ENCODE assay signal across 8 cellular contexts in the genomic region with DNA sequence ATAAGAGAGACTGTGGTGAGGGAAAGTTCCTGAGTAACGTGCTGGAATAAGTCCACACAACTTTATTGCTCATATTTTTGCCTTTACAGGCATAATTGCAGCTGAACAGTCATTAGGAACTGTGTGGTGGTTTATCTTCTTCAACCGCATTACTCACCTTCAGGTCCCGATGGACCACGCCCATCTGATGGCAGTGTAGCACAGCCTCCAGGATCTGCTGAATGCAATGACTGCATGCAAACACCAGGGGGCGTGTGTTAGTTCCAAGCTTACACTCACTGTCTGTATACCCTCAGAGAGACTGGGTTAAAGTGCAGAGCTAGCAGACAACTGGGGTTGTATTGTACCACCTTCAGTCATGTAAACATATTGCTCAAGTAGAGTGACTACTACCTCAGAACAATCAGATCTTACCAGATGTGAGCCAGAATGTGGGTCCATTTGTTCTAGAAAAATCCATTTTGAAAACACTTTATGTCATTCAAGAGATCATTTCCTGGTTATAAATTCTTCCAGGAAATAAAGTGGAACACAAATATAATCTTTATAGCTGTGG.
DNase-seq lines count a peak whose midpoint lies in the region; ATAC-seq, FAIRE-seq and TF ChIP-seq lines count a peak whose summit lies in the region.

No MANE protein-coding gene starts in this region.

- POLR2A ChIA-PET in HepG2 (lab: Yijun Ruan, JAX) = interaction anchor here (1.1 to 1.2 kb wide), 4 partner anchors 212 to 215 kb away, joined by 3 to 5 read pairs (median 4); partner anchors contain the start of gene CAMK2D

- peaks cover 3% of the 10 kb centered on the region; the same call in 1 of the 2 replicates for H4K20me1 ChIP-seq in HepG2 (ENCODE audit: insufficient read depth, low read length)

- peak in 1 of 2 experiments; percentile 62; a peak in 2 of 4 replicates for TF ChIP-seq EP300 in HepG2 (IDR thresholded peaks at IDR 0.05; ENCODE audit: low read depth in 2 of 2, low read length in 2 of 2)
- TF ChIP-seq EP300 in HepG2 (CRISPR knock-in tag; IDR thresholded peaks at IDR 0.05; ENCODE audit: borderline replicate concordance) = peak; percentile 30; the same call in 1 of the 2 replicates

- H3K4me3 ChIP-seq in CD4-positive, CD25-positive, alpha-beta regulatory T cell (ENCODE audit: low read depth, low read length) = peak overlapping the region; percentile 22
- H3K4me3 ChIP-seq in colonic mucosa = no peak overlapping the region
- H3K4me3 ChIP-seq in HepG2 (replicated peaks in 1 of 3; ENCODE audit: insufficient read depth in 1 of 3, low read depth in 2 of 3, low read length in 3 of 3) = no peak overlapping the region

- H3K27ac Mint-ChIP-seq in CD4-positive, CD25-positive, alpha-beta regulatory T cell = peak overlapping the region; percentile 0 to 75 (median 43)

- H3K9me3 ChIP-seq in CD4-positive, CD25-positive, alpha-beta regulatory T cell (ENCODE audit: control insufficient read depth in 2 of 2, low read length in 2 of 2) = no peaks in the 10 kb centered on the region
- H3K9me3 ChIP-seq in colonic mucosa (no peaks in the 10 kb centered on the region), HepG2 (ENCODE audit: low read length) (no peaks in the 10 kb centered on the region)

- CTCF ChIA-PET in HepG2 (lab: Yijun Ruan, JAX; ENCODE audit: low intra/inter-chr PET ratio, low total read pairs) = interaction anchor here (0.6 to 1.5 kb wide), 5 partner anchors 136 to 405 kb away, joined by 3 to 8 read pairs (median 4); no protein-coding TSS in a partner anchor

- no peak for TF ChIP-seq POLR2A in HepG2 (IDR thresholded peaks at IDR 0.05; ENCODE audit: insufficient read depth in 1 of 2, low read depth in 2 of 2, low read length in 2 of 2)

- no peaks in the 10 kb centered on the region for H3K27me3 Mint-ChIP-seq in CD4-positive, CD25-positive, alpha-beta regulatory T cell

- intact Hi-C loops in colonic mucosa (cut with DNase I) = loop anchor here (2.0 kb wide), 1 partner anchor 213 kb away; the partner anchor contains the start of gene CAMK2D
- intact Hi-C loops in HepG2 (cut with micrococcal nuclease; ENCODE audit: unreplicated experiment) = loop anchor here (1.0 to 5.0 kb wide), 5 partner anchors 95 to 346 kb away; no protein-coding TSS in a partner anchor

- no peaks in the 10 kb centered on the region for H3K79me2 ChIP-seq in HepG2 (ENCODE audit: insufficient read depth, low read length)

- BruUV-seq in HepG2 (replicated peaks; lab: Mats Ljungman, UMichigan) = no TSS peak

- H3K27me3 ChIP-seq in CD4-positive, CD25-positive, alpha-beta regulatory T cell (ENCODE audit: control insufficient read depth, insufficient read depth, low read length) = no peaks in the 10 kb centered on the region
- no peaks in the 10 kb centered on the region for H3K27me3 ChIP-seq in colonic mucosa
- no peaks in the 10 kb centered on the region for H3K27me3 ChIP-seq in HepG2 (ENCODE audit: control insufficient read depth in 1 of 2, insufficient read depth in 2 of 2, low read length in 2 of 2)

- H3K4me1 Mint-ChIP-seq in CD4-positive, CD25-positive, alpha-beta regulatory T cell = peaks cover 18 to 28% (median 20%) of the 10 kb centered on the region in 4 donors

- no peak overlapping the region for H2AFZ ChIP-seq in HepG2 (ENCODE audit: low read length)

- ATAC-seq in CD4-positive, CD25-positive, alpha-beta regulatory T cell (ENCODE audit: low read depth in 2 of 2) = peak; percentile 97 to 99
- peak; percentile 99 for ATAC-seq in GM19397 (IDR thresholded peaks at IDR 0.05; ENCODE audit: unreplicated experiment)
- ATAC-seq in HG03469 (IDR thresholded peaks at IDR 0.05; ENCODE audit: unreplicated experiment) = peak; percentile 99
- peak; percentile 100 for ATAC-seq in HepG2

- whole genome bisulfite sequencing in HepG2 (ENCODE audit: low lambda C conversion rate) = 95% methylated on average over 1 of the region's 5 CpGs

- DNase-seq in CD4-positive, CD25-positive, alpha-beta regulatory T cell = peak; percentile 80 to 97 (median 88)
- peak; percentile 91 for DNase-seq in NCI-H69 (lab: John Stamatoyannopoulos, UW)
- DNase-seq in activated CD4-positive, alpha-beta T cell treated with anti-CD3 and anti-CD28 coated beads for 4 hours = peak; percentile 94
- peak; percentile 95 for DNase-seq in colonic mucosa
- DNase-seq in HepG2 (ENCODE audit: low spot score) = peak; percentile 97
- peak; percentile 76 to 94 for DNase-seq in stimulated activated CD4-positive, alpha-beta T cell treated with anti-CD3 and anti-CD28 coated beads, Interleukin-4, amount 100 ng/mL, for 4 hours

- TF ChIP-seq RAD21 in HepG2 (CRISPR knock-in tag; IDR thresholded peaks at IDR 0.05) = peak; percentile 87

- in situ Hi-C loops in HepG2 (cut with HindIII; ENCODE audit: extremely low pct_ligation_motif_present, low pct_unique_long_range_greater_than_20kb) = loop anchor here (5.0 kb wide), 1 partner anchor 215 kb away; the partner anchor contains the start of gene CAMK2D

- TF ChIP-seq CTCF in colonic mucosa (IDR thresholded peaks at IDR 0.05) (peak; percentile 99), HepG2 (CRISPR knock-in tag; IDR thresholded peaks at IDR 0.05) (peak; percentile 98)

- H3K4me3 Mint-ChIP-seq in CD4-positive, CD25-positive, alpha-beta regulatory T cell = peak overlapping the region in 3 of 4 donors; percentile 1 to 24 (median 2)

- peaks cover 23% of the 10 kb centered on the region for H3K36me3 Mint-ChIP-seq in CD4-positive, CD25-positive, alpha-beta regulatory T cell

- peaks cover 9% of the 10 kb centered on the region for H3K4me1 ChIP-seq in CD4-positive, CD25-positive, alpha-beta regulatory T cell (ENCODE audit: control insufficient read depth, insufficient read depth, low read length, poor library complexity, severe bottlenecking)
- no peaks in the 10 kb centered on the region for H3K4me1 ChIP-seq in colonic mucosa
- H3K4me1 ChIP-seq in HepG2 (ENCODE audit: insufficient read depth, low read length) = peaks cover 22% of the 10 kb centered on the region

- no peak overlapping the region for H3K4me2 ChIP-seq in HepG2 (ENCODE audit: low read depth, low read length)

- H3K36me3 ChIP-seq in CD4-positive, CD25-positive, alpha-beta regulatory T cell (ENCODE audit: control insufficient read depth, insufficient read depth, low read length) = peaks cover 13% of the 10 kb centered on the region
- H3K36me3 ChIP-seq in colonic mucosa = no peaks in the 10 kb centered on the region
- peaks cover 0 to 3% of the 10 kb centered on the region in 2 experiments; a peak in 2 of 5 replicates for H3K36me3 ChIP-seq in HepG2 (replicated peaks in 1 of 2; ENCODE audit: control insufficient read depth in 1 of 2, insufficient read depth in 2 of 2, low read length in 2 of 2)

- FAIRE-seq in HepG2 (lab: Jason Lieb, UNC) = peak; percentile 97

- no peaks in the 10 kb centered on the region for H3K9me3 Mint-ChIP-seq in CD4-positive, CD25-positive, alpha-beta regulatory T cell

- H3K9ac ChIP-seq in colonic mucosa (ENCODE audit: low read depth in 2 of 2, low read length in 2 of 2) (peak overlapping the region in 1 of 2 donors; percentile 73), HepG2 (ENCODE audit: insufficient read depth, low read depth, low read length) (no peak overlapping the region)

- peak overlapping the region; percentile 34 for H3K27ac ChIP-seq in CD4-positive, CD25-positive, alpha-beta regulatory T cell (ENCODE audit: insufficient read depth, low read length, poor library complexity, severe bottlenecking)
- H3K27ac ChIP-seq in colonic mucosa (peak overlapping the region; percentile 70), HepG2 (ENCODE audit: extremely low read length, insufficient read depth, low read length) (peak overlapping the region; percentile 32)

TF ChIP-seq in HepG2, 621 proteins besides CTCF, POLR2A, EP300 and RAD21 (continues in another document):
- TF ChIP-seq ZNF574 (CRISPR knock-in tag; IDR thresholded peaks at IDR 0.05) (peak; percentile 64; the same call in 1 of the 2 replicates), TMF1 (CRISPR knock-in tag; IDR thresholded peaks at IDR 0.05; ENCODE audit: low read depth) (no peak), SP1 (IDR thresholded peaks at IDR 0.05) (no peak), SP1 (CRISPR knock-in tag; IDR thresholded peaks at IDR 0.05) (peak; percentile 61), ZNF33A (CRISPR knock-in tag; IDR thresholded peaks at IDR 0.05; ENCODE audit: borderline replicate concordance) (no peak), UBTF (CRISPR knock-in tag; IDR thresholded peaks at IDR 0.05) (peak; percentile 47; the same call in 1 of the 2 replicates)
